Comparison of ENCODE assay signal across 18 cellular contexts in the genomic region with DNA sequence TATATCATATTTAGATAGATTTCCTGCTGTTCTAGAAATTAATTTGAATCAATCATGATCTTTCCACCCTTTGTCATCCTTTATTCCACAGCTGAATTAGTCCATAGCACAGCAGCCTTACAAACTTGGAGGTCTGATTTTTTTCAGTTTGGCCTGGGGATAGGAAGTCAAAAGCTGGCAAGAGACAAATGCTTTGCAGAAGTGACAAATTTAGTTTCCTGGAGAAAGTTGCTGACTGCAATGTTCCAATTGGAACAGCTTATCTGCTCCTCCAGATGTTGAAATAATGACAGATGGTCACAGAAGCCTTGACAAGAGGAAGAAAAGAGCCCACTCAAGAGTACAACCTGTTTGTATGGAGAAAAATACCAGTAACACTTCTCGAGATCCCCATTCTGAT.
DNase-seq lines count a peak whose midpoint lies in the region; ATAC-seq, FAIRE-seq and TF ChIP-seq lines count a peak whose summit lies in the region.
"Had no signal": no experiment of that assay in that cellular context is flagged by ENCODE, and none has a peak within 500 bp of the region (broad histone marks: within the 10 kb centered on the region; RNA-seq: fewer than 3 reads in every experiment).

No MANE protein-coding gene starts in this region.

- TF ChIP-seq CTCF in A673 (conservative IDR thresholded peaks at IDR 0.05; ENCODE audit: low read depth, low read length) = no peak
- no peak for TF ChIP-seq CTCF in gastroesophageal sphincter (IDR thresholded peaks at IDR 0.05)
- TF ChIP-seq CTCF in mucosa of descending colon (IDR thresholded peaks at IDR 0.05) = no peak
- TF ChIP-seq CTCF in coronary artery (IDR thresholded peaks at IDR 0.05) = no peak

- H3K27me3 ChIP-seq in A673 (replicated peaks; ENCODE audit: insufficient read depth, low read depth, low read length, poor library complexity) = no peaks in the 10 kb centered on the region
- H3K27me3 ChIP-seq in gastroesophageal sphincter = no peaks in the 10 kb centered on the region

- H3K4me3 ChIP-seq in A673 (ENCODE audit: low read depth, low read length, poor library complexity, severe bottlenecking) (no peak overlapping the region), gastroesophageal sphincter (no peak overlapping the region), mucosa of descending colon (no peak overlapping the region), coronary artery (no peak overlapping the region)

- TF ChIP-seq POLR2A in gastroesophageal sphincter (IDR thresholded peaks at IDR 0.05) = no peak

- 9 to 33% methylated on average over 1 of the region's 1 CpG for WGBS in gastroesophageal sphincter (ENCODE audit: low coverage in 1 of 2), 2 donors

- no TSS peak for BruUV-seq in A673 (replicated peaks; lab: Mats Ljungman, UMichigan)

- POLR2A ChIA-PET in A673 (lab: Charles Lee; ENCODE audit: low non-redundant PET) = no interaction called here

- H3K36me3 ChIP-seq in A673 (ENCODE audit: insufficient read depth, low read length, poor library complexity, severe bottlenecking) (no peaks in the 10 kb centered on the region), gastroesophageal sphincter (no peaks in the 10 kb centered on the region), mucosa of descending colon (ENCODE audit: low read depth) (no peaks in the 10 kb centered on the region)

- H3K4me1 ChIP-seq in A673 (ENCODE audit: insufficient read depth, low read length, poor library complexity, severe bottlenecking) (peaks cover 9% of the 10 kb centered on the region), gastroesophageal sphincter (no peaks in the 10 kb centered on the region), mucosa of descending colon (ENCODE audit: low read depth) (no peaks in the 10 kb centered on the region)

- DNase-seq in A673 (ENCODE audit: low spot score) (peak; percentile 49), GDM1 (lab: John Stamatoyannopoulos, UW) (peak; percentile 47), SKM-1 treated with dmso at 0.1 percent for 144 hours (lab: John Stamatoyannopoulos, UW; ENCODE audit: unreplicated experiment) (peak; percentile 43), HTR-8/SVneo (ENCODE audit: insufficient read length, low spot score) (no peak), mucosa of descending colon (no peak), coronary artery (ENCODE audit: low spot score) (no peak), dermis blood vessel endothelial cell (no peak)
- DNase-seq: ACHN; AML-193; CD4-positive, CD25-positive, alpha-beta regulatory T cell; DMS79; NCI-H1105; NCI-H1694 treated with DMSO at 0.1 percent for 48 hours; NCI-H345; NCI-H69; PC-3 had no signal

- H3K27ac ChIP-seq in A673 (ENCODE audit: low read depth, low read length, poor library complexity, severe bottlenecking) (no peak overlapping the region), gastroesophageal sphincter (no peak overlapping the region), coronary artery (no peak overlapping the region)

- no peak for FAIRE-seq in HTR-8/SVneo (lab: Jason Lieb, UNC)

- CTCF ChIA-PET in A673 (lab: Charles Lee) = no interaction called here

- intact Hi-C loops in A673 (cut with micrococcal nuclease; ENCODE audit: unreplicated experiment) = no loop called here
- intact Hi-C loops in mucosa of descending colon (cut with DNase I, micrococcal nuclease) = no loop called here

- peak; percentile 34 for ATAC-seq in gastroesophageal sphincter
- ATAC-seq in mucosa of descending colon = no peak
- ATAC-seq: HCT116, PC-3 had no signal

- H3K9me3 ChIP-seq in A673 (ENCODE audit: low read depth, low read length, poor library complexity, severe bottlenecking) (no peaks in the 10 kb centered on the region), gastroesophageal sphincter (no peaks in the 10 kb centered on the region), mucosa of descending colon (no peaks in the 10 kb centered on the region)

- no peak for TF ChIP-seq EP300 in gastroesophageal sphincter (IDR thresholded peaks at IDR 0.05)

Comparison
In these comparisons a context has a peak if more than half of its experiments do, and no peak if none do; other contexts are left out.
1. DNase-seq: peak in A673 (single experiment), GDM1 (single experiment) and SKM-1 treated with dmso at 0.1 percent for 144 hours (single experiment); none in HTR-8/SVneo (single experiment), mucosa of descending colon (0 of 3), coronary artery (single experiment) and dermis blood vessel endothelial cell (single experiment).